In genomic region chr19:42577016-42577415, GRCh38 we compare ENCODE assay signal across 28 cellular contexts. TPM values are rescaled to one million over a fixed set of nuclear protein-coding genes. Genes with fewer than 3 reads are reported as not detected.
DNase-seq lines count a peak whose midpoint lies in the region; ATAC-seq and TF ChIP-seq lines count a peak whose summit lies in the region.
"Had no signal": no experiment of that assay in that cellular context is flagged by ENCODE, and none has a peak within 500 bp of the region (broad histone marks: within the 10 kb centered on the region; RNA-seq: fewer than 3 reads in every experiment).

No MANE protein-coding gene starts in this region.

- 74 to 79% methylated on average over 1 of the region's 1 CpG for WGBS in GM23248 (ENCODE audit: low coverage in 1 of 2, low lambda C conversion rate in 2 of 2, missing lambda C conversion rate in 2 of 2), 2 experiments

- peak; percentile 19 for DNase-seq in WERI-Rb-1
- DNase-seq in stimulated activated naive B cell treated with anti-CD40 and anti-IgM and Interleukin-4, amounts not matched to agents 10 μg/mL and 1 μg/mL and 100 μg/mL, for 72 hours = no peak
- DNase-seq in HUDEP-2 (lab: John Stamatoyannopoulos, UW; ENCODE audit: unreplicated experiment in 76 of 76) = no peak
- no peak for DNase-seq in GM23248
- DNase-seq: AML-193; Caco-2; CD4-positive, alpha-beta T cell; DMS 273 treated with DMSO at 0.1 percent for 48 hours; DMS79 treated with DMSO at 0.1 percent for 48 hours; HCEC 1CT; Karpas-422; NCI-H1694; NCI-H2081; NCI-H2171 treated with DMSO at 0.1 percent for 48 hours; NCI-H446; NCI-H526 treated with DMSO at 0.1 percent for 48 hours; Right ventricle myocardium superior had no signal

- H2AFZ ChIP-seq in GM23248 = no peak overlapping the region
- H2AFZ ChIP-seq: GM23338 had no signal

- peaks cover 14 to 20% (median 17%) of the 10 kb centered on the region in 10 experiments for H3K4me1 ChIP-seq in BLaER1 treated with 17β-estradiol and CSF1 and Interleukin-3, amounts not matched to agents 10 nM and 100 nM
- H3K4me1 ChIP-seq in mucosa of rectum (ENCODE audit: control insufficient read depth in 2 of 2, insufficient read depth in 2 of 2, low read length in 2 of 2) (peaks cover 16 to 22% of the 10 kb centered on the region in 2 donors), GM23248 (ENCODE audit: insufficient read depth) (no peaks in the 10 kb centered on the region)

- ATAC-seq in stimulated activated naive B cell treated with anti-CD40 and anti-IgM and Interleukin-4, amounts not matched to agents 10 μg/mL and 1 μg/mL and 100 μg/mL, for 72 hours (replicated peaks) = no peak
- ATAC-seq in HG02798 (IDR thresholded peaks at IDR 0.05; ENCODE audit: poor library complexity, unreplicated experiment) = no peak
- no peak for ATAC-seq in HG02571 (IDR thresholded peaks at IDR 0.05; ENCODE audit: unreplicated experiment)
- ATAC-seq: GM12878, GM23338 had no signal

- H3K4me2 ChIP-seq in BLaER1 treated with 17β-estradiol and CSF1 and Interleukin-3, amounts not matched to agents 10 nM and 100 nM = peak overlapping the region; percentile 39 to 77 (median 64)
- no peak overlapping the region for H3K4me2 ChIP-seq in GM23248 (ENCODE audit: unreplicated experiment)
- H3K4me2 ChIP-seq: GM23338 had no signal

- no peak overlapping the region for H3K9ac ChIP-seq in BLaER1 treated with 17β-estradiol and CSF1 and Interleukin-3, amounts not matched to agents 10 nM and 100 nM
- peak overlapping the region; percentile 37 to 47 for H3K9ac ChIP-seq in mucosa of rectum (ENCODE audit: low read depth in 1 of 2, low read length in 2 of 2)
- H3K9ac ChIP-seq in GM23248 = no peak overlapping the region

- no peaks in the 10 kb centered on the region for H3K9me3 ChIP-seq in BLaER1 treated with 17β-estradiol and CSF1 and Interleukin-3, amounts not matched to agents 10 nM and 100 nM (replicated peaks in 1 of 11)
- H3K9me3 ChIP-seq in WERI-Rb-1 (ENCODE audit: severe bottlenecking) = no peaks in the 10 kb centered on the region
- H3K9me3 ChIP-seq in mucosa of rectum (ENCODE audit: control insufficient read depth in 2 of 2, low read length in 2 of 2) = no peaks in the 10 kb centered on the region
- H3K9me3 ChIP-seq in GM23248 (ENCODE audit: low read depth) = no peaks in the 10 kb centered on the region
- H3K9me3 ChIP-seq: Caco-2 had no signal

- peak overlapping the region; percentile 68 for H3K27ac Mint-ChIP-seq in stimulated activated naive B cell treated with anti-CD40 and anti-IgM and Interleukin-4, amounts not matched to agents 10 μg/mL and 1 μg/mL and 100 μg/mL, for 72 hours
- H3K27ac Mint-ChIP-seq: CD4-positive, alpha-beta T cell; GM23338 had no signal

- peaks cover 0 to 3% of the 10 kb centered on the region in 2 donors for H3K36me3 Mint-ChIP-seq in stimulated activated naive B cell treated with anti-CD40 and anti-IgM and Interleukin-4, amounts not matched to agents 10 μg/mL and 1 μg/mL and 100 μg/mL, for 72 hours

- in situ Hi-C loops in GM23248 (cut with MboI) = no loop called here

- no peaks in the 10 kb centered on the region for H3K36me3 ChIP-seq in BLaER1 treated with 17β-estradiol and CSF1 and Interleukin-3, amounts not matched to agents 10 nM and 100 nM
- no peaks in the 10 kb centered on the region for H3K36me3 ChIP-seq in WERI-Rb-1
- no peaks in the 10 kb centered on the region for H3K36me3 ChIP-seq in mucosa of rectum (ENCODE audit: control insufficient read depth in 2 of 2, insufficient read depth in 2 of 2, low read length in 2 of 2)
- H3K36me3 ChIP-seq in GM23248 (ENCODE audit: low read depth) = no peaks in the 10 kb centered on the region

- no peaks in the 10 kb centered on the region for H3K79me2 ChIP-seq in GM23248 (ENCODE audit: insufficient read depth)

- peaks cover 20 to 41% of the 10 kb centered on the region in 2 donors for H3K4me1 Mint-ChIP-seq in stimulated activated naive B cell treated with anti-CD40 and anti-IgM and Interleukin-4, amounts not matched to agents 10 μg/mL and 1 μg/mL and 100 μg/mL, for 72 hours

- H4K20me1 ChIP-seq in BLaER1 treated with 17β-estradiol and CSF1 and Interleukin-3, amounts not matched to agents 10 nM and 100 nM = peaks cover 0 to 4% (median 0%) of the 10 kb centered on the region in 11 experiments; a peak in 1 of 22 replicates
- H4K20me1 ChIP-seq in GM23248 (ENCODE audit: insufficient read depth) = no peaks in the 10 kb centered on the region

- H3K9me2 ChIP-seq in GM23248 (ENCODE audit: insufficient read depth) = no peaks in the 10 kb centered on the region

- no peak overlapping the region for H3K27ac ChIP-seq in BLaER1 treated with 17β-estradiol and CSF1 and Interleukin-3, amounts not matched to agents 10 nM and 100 nM
- H3K27ac ChIP-seq in WERI-Rb-1 (no peak overlapping the region), mucosa of rectum (ENCODE audit: low read depth in 2 of 2, low read length in 2 of 2) (peak overlapping the region; percentile 87 to 93), GM23248 (no peak overlapping the region)

- no peaks in the 10 kb centered on the region for H3K9me3 Mint-ChIP-seq in stimulated activated naive B cell treated with anti-CD40 and anti-IgM and Interleukin-4, amounts not matched to agents 10 μg/mL and 1 μg/mL and 100 μg/mL, for 72 hours
- H3K9me3 Mint-ChIP-seq: CD4-positive, alpha-beta T cell; GM23338 had no signal

- no peaks in the 10 kb centered on the region for H3F3A ChIP-seq in GM23248 (ENCODE audit: insufficient read depth)

- no peak overlapping the region for H3K4me3 Mint-ChIP-seq in stimulated activated naive B cell treated with anti-CD40 and anti-IgM and Interleukin-4, amounts not matched to agents 10 μg/mL and 1 μg/mL and 100 μg/mL, for 72 hours
- H3K4me3 Mint-ChIP-seq: CD4-positive, alpha-beta T cell; GM23338 had no signal

- no peaks in the 10 kb centered on the region for H3K27me3 Mint-ChIP-seq in stimulated activated naive B cell treated with anti-CD40 and anti-IgM and Interleukin-4, amounts not matched to agents 10 μg/mL and 1 μg/mL and 100 μg/mL, for 72 hours

- peaks cover 0 to 41% (median 0%) of the 10 kb centered on the region in 11 experiments; a peak in 4 of 22 replicates for H3K27me3 ChIP-seq in BLaER1 treated with 17β-estradiol and CSF1 and Interleukin-3, amounts not matched to agents 10 nM and 100 nM
- H3K27me3 ChIP-seq in WERI-Rb-1 (ENCODE audit: insufficient read depth, low read depth, severe bottlenecking) (no peaks in the 10 kb centered on the region), mucosa of rectum (ENCODE audit: control insufficient read depth in 2 of 2, insufficient read depth in 2 of 2, low read length in 2 of 2) (no peaks in the 10 kb centered on the region), GM23248 (replicated peaks; ENCODE audit: insufficient read depth) (peaks cover 85% of the 10 kb centered on the region)

- no peak for TF ChIP-seq CTCF in WERI-Rb-1 (IDR thresholded peaks at IDR 0.05; ENCODE audit: low read depth, low read length)

- no peak overlapping the region for H3K4me3 ChIP-seq in BLaER1 treated with 17β-estradiol and CSF1 and Interleukin-3, amounts not matched to agents 10 nM and 100 nM
- H3K4me3 ChIP-seq in WERI-Rb-1 (ENCODE audit: low read depth, low read length) (no peak overlapping the region), mucosa of rectum (ENCODE audit: low read length in 2 of 2) (peak overlapping the region in 1 of 2 donors; percentile 46), GM23248 (no peak overlapping the region)
- H3K4me3 ChIP-seq: GM12878, GM23338 had no signal

RNA-seq across cellular contexts. Expression of gene CEACAM8, which starts 17.7 kb away (rescaled TPM):
- not detected in 2 replicates for total RNA-seq in GM23248 (2014; rRNA removed; shearing (Covaris generic))
- not detected in 2 replicates for polyA plus RNA-seq in GM23248 (2016; fragmentation: Nextera tagmentation; extraction: Ambion mirVana)
- total RNA-seq: A172; Caco-2; CD4-positive, alpha-beta T cell; GM12878; GM23338; MCF 10A; Right ventricle myocardium superior; RPMI7951; SK-MEL-5 had no signal
- polyA plus RNA-seq: AG04450, GM23338 had no signal

RNA-seq across cellular contexts. Expression of gene CEACAM1, which starts 48.7 kb away (rescaled TPM):
- not detected in 2 replicates for total RNA-seq in GM23248 (2014; rRNA removed; shearing (Covaris generic))
- polyA plus RNA-seq in GM23248 (2016; fragmentation: Nextera tagmentation; extraction: Ambion mirVana) = not detected in 2 replicates
- polyA plus RNA-seq: AG04450 had no signal

Comparison
In these comparisons a context has a peak if more than half of its experiments do, and no peak if none do; other contexts are left out.
1. H3K27ac ChIP-seq: peak in mucosa of rectum (2 of 2); none in BLaER1 treated with 17β-estradiol and CSF1 and Interleukin-3, amounts not matched to agents 10 nM and 100 nM (0 of 11), WERI-Rb-1 (single experiment) and GM23248 (single experiment).
2. H3K9ac ChIP-seq: peak in mucosa of rectum (2 of 2); none in BLaER1 treated with 17β-estradiol and CSF1 and Interleukin-3, amounts not matched to agents 10 nM and 100 nM (0 of 11) and GM23248 (single experiment).